In the genomic region with DNA sequence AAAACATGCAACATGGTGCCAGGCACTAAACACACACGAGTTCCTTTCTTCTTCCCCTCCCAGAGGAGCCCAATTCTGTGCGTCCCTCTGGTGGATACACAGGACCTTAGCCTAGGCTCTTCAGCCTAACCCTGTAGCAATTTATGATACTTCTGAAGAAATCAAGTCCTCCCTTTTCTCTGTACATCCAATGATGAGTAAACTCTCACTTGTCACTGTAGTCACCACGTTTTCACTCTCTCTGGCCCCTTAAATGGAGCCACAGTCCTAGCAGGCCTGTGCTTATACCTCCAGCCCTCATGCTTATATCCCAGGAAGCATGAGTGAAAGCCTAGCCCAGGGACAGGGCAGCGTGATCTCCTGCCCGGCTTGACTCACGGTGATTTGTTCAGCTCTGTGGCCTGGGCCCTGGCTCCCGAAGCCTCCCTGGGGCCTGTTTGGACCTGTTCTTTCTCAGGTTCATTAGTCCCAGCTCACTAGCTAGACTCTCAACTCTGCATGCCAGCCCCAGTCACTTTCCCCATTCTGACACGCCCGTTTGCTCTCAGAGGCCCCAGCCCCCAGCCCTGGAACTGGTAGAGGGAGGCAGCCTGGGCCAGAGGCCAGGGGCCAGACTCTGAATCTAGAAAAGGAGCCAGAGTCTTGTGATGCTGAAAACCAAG, we compare ENCODE assay signal across 9 cellular contexts. TPM values are rescaled to one million over a fixed set of nuclear protein-coding genes. Genes with fewer than 3 reads are reported as not detected.
DNase-seq lines count a peak whose midpoint lies in the region; ATAC-seq and TF ChIP-seq lines count a peak whose summit lies in the region.
"Had no signal": no experiment of that assay in that cellular context is flagged by ENCODE, and none has a peak within 500 bp of the region (broad histone marks: within the 10 kb centered on the region; RNA-seq: fewer than 3 reads in every experiment).

No MANE protein-coding gene starts in this region.

- no peaks in the 10 kb centered on the region for H3K27me3 ChIP-seq in esophagus squamous epithelium
- no peaks in the 10 kb centered on the region for H3K27me3 ChIP-seq in rectal smooth muscle tissue (ENCODE audit: control insufficient read depth, insufficient read depth, low read length)

- H3K27ac ChIP-seq in esophagus squamous epithelium (peak overlapping the region; percentile 81 to 91 (median 87)), rectal smooth muscle tissue (ENCODE audit: low read depth, low read length) (peak overlapping the region; percentile 94)

- no peak overlapping the region for H3K9ac ChIP-seq in rectal smooth muscle tissue (ENCODE audit: low read length)

- intact Hi-C loops in esophagus squamous epithelium (cut with DNase I) = no loop called here

- no peak overlapping the region for H3K4me3 ChIP-seq in esophagus squamous epithelium
- H3K4me3 ChIP-seq in rectal smooth muscle tissue (ENCODE audit: low read length) = no peak overlapping the region

- ATAC-seq in HG02571 (IDR thresholded peaks at IDR 0.05; ENCODE audit: unreplicated experiment) (no peak), HG03280 (IDR thresholded peaks at IDR 0.05; ENCODE audit: unreplicated experiment) (no peak)

- no peaks in the 10 kb centered on the region for H3K9me3 ChIP-seq in esophagus squamous epithelium

- no peak for TF ChIP-seq POLR2A in esophagus squamous epithelium (IDR thresholded peaks at IDR 0.05)

- H3K4me1 ChIP-seq in esophagus squamous epithelium (peaks cover 43 to 71% (median 43%) of the 10 kb centered on the region in 3 donors), rectal smooth muscle tissue (ENCODE audit: control insufficient read depth, insufficient read depth, low read length) (peaks cover 19% of the 10 kb centered on the region)

- H3K36me3 ChIP-seq in esophagus squamous epithelium (no peaks in the 10 kb centered on the region), rectal smooth muscle tissue (ENCODE audit: control insufficient read depth, insufficient read depth, low read length) (no peaks in the 10 kb centered on the region)

- WGBS in esophagus squamous epithelium, 2 donors = 48 to 49% methylated on average over 4 to 8 of the region's 9 CpGs

- TF ChIP-seq CTCF in esophagus squamous epithelium (IDR thresholded peaks at IDR 0.05) = peak in 2 of 6 experiments; percentile 17 to 23

- DNase-seq in ELF-1 (ENCODE audit: low read depth, low spot score) (peak; percentile 59), NCI-H446 treated with DMSO at 0.1 percent for 48 hours (lab: John Stamatoyannopoulos, UW) (peak; percentile 70), esophagus squamous epithelium (lab: John Stamatoyannopoulos, UW) (no peak), NAMALWA (ENCODE audit: low spot score) (no peak), cerebellar nuclear complex (lab: John Stamatoyannopoulos, UW) (no peak)
- DNase-seq: DMS53 had no signal

RNA-seq across cellular contexts. Expression of gene PLEKHG3, which starts 24.1 kb away (rescaled TPM):
- total RNA-seq in esophagus squamous epithelium = 10 to 100 TPM; 44.6 to 87.8 (median 60.8) TPM

Comparison
In these comparisons a context has a peak if more than half of its experiments do, and no peak if none do; other contexts are left out.
1. DNase-seq: peak in ELF-1 (single experiment) and NCI-H446 treated with DMSO at 0.1 percent for 48 hours (single experiment); none in esophagus squamous epithelium (single experiment), NAMALWA (single experiment) and cerebellar nuclear complex (0 of 2).